In genomic region chr6:43724914-43725642, GRCh38 we compare ENCODE assay signal across 8 cellular contexts. TPM values are rescaled to one million over a fixed set of nuclear protein-coding genes. Genes with fewer than 3 reads are reported as not detected.
DNase-seq lines count a peak whose midpoint lies in the region; ATAC-seq lines count a peak whose summit lies in the region.

No MANE protein-coding gene starts in this region.

- peak; percentile 76 for ATAC-seq in HG03460 (IDR thresholded peaks at IDR 0.05; ENCODE audit: unreplicated experiment)

- DNase-seq in NK-92 treated with Interleukin-12 subunit alpha and Interleukin-12 subunit beta, amount 100 ng/mL, for 24 hours (lab: John Stamatoyannopoulos, UW): peak; percentile 80
- DNase-seq in NK-92 (lab: John Stamatoyannopoulos, UW; ENCODE audit: unreplicated experiment) (no peak), RPMI7951 (ENCODE audit: low read depth) (peak; percentile 95), glomerular visceral epithelial cell (ENCODE audit: extremely low spot score) (peak; percentile 99), cortex of kidney (lab: John Stamatoyannopoulos, UW) (no peak)
- DNase-seq in activated T-helper 1 cell treated with anti-CD3 and anti-CD28 coated beads, Interleukin-2, amount 50 U/mL, for 16 hours (ENCODE audit: low read depth in 1 of 2, low spot score in 1 of 2): peak; percentile 21 to 58
- DNase-seq in stimulated activated CD4-positive, alpha-beta T cell treated with anti-CD3 and anti-CD28 coated beads, Interleukin-15, amount 100 ng/mL, for 1 hour (ENCODE audit: low read depth in 1 of 2, low spot score in 1 of 2): peak; percentile 16 to 67

RNA-seq across cellular contexts. Expression of gene MRPS18A, which starts 37.5 kb away (rescaled TPM):
- total RNA-seq in RPMI7951 (2014; rRNA removed; shearing (Covaris generic)): 68.5 and 68.7 TPM in 2 replicates

RNA-seq across cellular contexts. Expression of gene VEGFA, which starts 44.9 kb away (rescaled TPM):
- total RNA-seq in RPMI7951 (2014; rRNA removed; shearing (Covaris generic)): 108 and 135 TPM in 2 replicates

Comparison
In these comparisons a context has a peak if more than half of its experiments do, and no peak if none do; other contexts are left out.
1. DNase-seq: peak in NK-92 treated with Interleukin-12 subunit alpha and Interleukin-12 subunit beta, amount 100 ng/mL, for 24 hours (single experiment), RPMI7951 (single experiment), activated T-helper 1 cell treated with anti-CD3 and anti-CD28 coated beads, Interleukin-2, amount 50 U/mL, for 16 hours (2 of 2), glomerular visceral epithelial cell (single experiment) and stimulated activated CD4-positive, alpha-beta T cell treated with anti-CD3 and anti-CD28 coated beads, Interleukin-15, amount 100 ng/mL, for 1 hour (2 of 2); none in NK-92 (single experiment) and cortex of kidney (single experiment).